Comparison of ENCODE assay signal across 2 cellular contexts in the genomic region with DNA sequence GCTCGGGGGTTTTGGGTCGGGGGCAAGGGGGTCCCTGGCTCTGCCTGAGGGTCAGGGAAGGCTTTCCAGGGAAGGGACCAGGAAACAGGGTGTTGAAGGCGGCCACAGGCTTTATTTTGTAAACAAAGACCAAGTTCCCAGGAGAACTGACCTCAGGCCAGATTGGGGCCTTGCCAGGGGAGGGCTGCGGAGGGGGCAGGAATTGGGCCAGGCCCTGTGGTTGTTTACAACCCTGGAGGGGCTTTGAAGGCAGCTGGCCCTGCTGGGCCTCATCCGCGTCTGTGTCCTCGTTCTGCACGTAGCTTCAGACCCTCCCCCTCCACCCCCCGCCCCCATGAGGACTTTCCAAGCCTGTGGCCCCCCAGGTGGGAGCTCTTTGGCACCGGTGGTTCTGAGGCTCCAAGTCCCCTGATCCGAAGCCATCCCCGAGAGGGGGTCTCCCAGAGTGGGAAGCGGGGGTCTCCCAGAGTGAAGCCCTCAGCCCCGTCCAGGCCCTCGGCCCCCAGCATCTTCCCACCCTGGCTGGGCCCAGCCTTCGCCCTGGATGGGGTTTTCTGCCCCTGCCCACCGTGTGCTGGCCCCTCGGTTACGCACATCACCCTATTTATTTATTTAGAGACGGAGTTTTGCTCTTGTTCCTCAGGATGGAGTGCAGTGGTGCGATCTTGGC.
TF ChIP-seq lines count a peak whose summit lies in the region.

No MANE protein-coding gene starts in this region.

TF ChIP-seq in IMR-90, 13 proteins besides CTCF, POLR2A, EP300 and RAD21:
- TF ChIP-seq, protein P1, sequence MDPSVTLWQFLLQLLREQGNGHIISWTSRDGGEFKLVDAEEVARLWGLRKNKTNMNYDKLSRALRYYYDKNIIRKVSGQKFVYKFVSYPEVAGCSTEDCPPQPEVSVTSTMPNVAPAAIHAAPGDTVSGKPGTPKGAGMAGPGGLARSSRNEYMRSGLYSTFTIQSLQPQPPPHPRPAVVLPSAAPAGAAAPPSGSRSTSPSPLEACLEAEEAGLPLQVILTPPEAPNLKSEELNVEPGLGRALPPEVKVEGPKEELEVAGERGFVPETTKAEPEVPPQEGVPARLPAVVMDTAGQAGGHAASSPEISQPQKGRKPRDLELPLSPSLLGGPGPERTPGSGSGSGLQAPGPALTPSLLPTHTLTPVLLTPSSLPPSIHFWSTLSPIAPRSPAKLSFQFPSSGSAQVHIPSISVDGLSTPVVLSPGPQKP (IDR thresholded peaks at IDR 0.05; ENCODE audit: borderline replicate concordance, low read depth, low read length), result no peak
- TF ChIP-seq NFE2L2 (IDR thresholded peaks at IDR 0.05; ENCODE audit: low read depth, low read length), result no peak
- TF ChIP-seq MAZ (IDR thresholded peaks at IDR 0.05; ENCODE audit: borderline replicate concordance, low read depth, low read length), result no peak; the same call in 1 of the 2 replicates
TF ChIP-seq in IMR-90: peak in this region for 0.

TF ChIP-seq in HepG2, 621 proteins besides CTCF, POLR2A, EP300 and RAD21 (continues in another document):
- TF ChIP-seq SOX13 (IDR thresholded peaks at IDR 0.05) (no peak), SOX13 (CRISPR knock-in tag; conservative IDR thresholded peaks at IDR 0.05 in 1 of 2, IDR thresholded peaks at IDR 0.05 in 1 of 2) (peak in 1 of 2 experiments; percentile 46; a peak in 1 of 4 replicates), AHR (CRISPR knock-in tag; IDR thresholded peaks at IDR 0.05) (0 out of 2 replicates have a peak, but pooled peaks have one; percentile 41), ARNTL (CRISPR knock-in tag; IDR thresholded peaks at IDR 0.05) (no peak), ZNF430 (CRISPR knock-in tag; IDR thresholded peaks at IDR 0.05) (peak; percentile 40; the same call in 1 of the 2 replicates), HNRNPLL (IDR thresholded peaks at IDR 0.05; ENCODE audit: low read depth, low read length, poor library complexity, severe bottlenecking) (no peak), KLF12 (CRISPR knock-in tag; IDR thresholded peaks at IDR 0.05; ENCODE audit: borderline replicate concordance) (no peak), RXRA (CRISPR knock-in tag; IDR thresholded peaks at IDR 0.05) (peak; percentile 47; the same call in 1 of the 2 replicates), PITX1 (CRISPR knock-in tag; IDR thresholded peaks at IDR 0.05) (peak; percentile 83), PHB2 (IDR thresholded peaks at IDR 0.05; ENCODE audit: partially characterized antibody) (no peak), RXRB (CRISPR knock-in tag; IDR thresholded peaks at IDR 0.05; ENCODE audit: borderline replicate concordance) (peak; percentile 91), SIN3A (IDR thresholded peaks at IDR 0.05; ENCODE audit: borderline replicate concordance, low read depth, low read length) (0 out of 2 replicates have a peak, but pooled peaks have one; percentile 65), SOX5 (CRISPR knock-in tag; IDR thresholded peaks at IDR 0.05; ENCODE audit: borderline replicate concordance) (peak; percentile 77), SAP130 (CRISPR knock-in tag; IDR thresholded peaks at IDR 0.05; ENCODE audit: low read depth) (peak; percentile 81), ZBTB7B (CRISPR knock-in tag; IDR thresholded peaks at IDR 0.05) (peak; percentile 70; the same call in 1 of the 2 replicates), TRIM24 (CRISPR knock-in tag; IDR thresholded peaks at IDR 0.05) (no peak), LCORL (IDR thresholded peaks at IDR 0.05) (no peak), LCORL (CRISPR knock-in tag; IDR thresholded peaks at IDR 0.05) (peak; percentile 99), RBFOX2 (IDR thresholded peaks at IDR 0.05; ENCODE audit: low read depth, low read length) (no peak), ZNF749 (CRISPR knock-in tag; IDR thresholded peaks at IDR 0.05; ENCODE audit: borderline replicate concordance) (no peak), ZBTB7A (CRISPR knock-in tag; IDR thresholded peaks at IDR 0.05) (peak; percentile 83; the same call in 1 of the 2 replicates), EHMT2 (IDR thresholded peaks at IDR 0.05; ENCODE audit: borderline replicate concordance, low read depth, low read length) (no peak), ZMYM3 (CRISPR knock-in tag; IDR thresholded peaks at IDR 0.05) (peak; percentile 63; the same call in 1 of the 2 replicates), PHF21A (CRISPR knock-in tag; IDR thresholded peaks at IDR 0.05) (peak; percentile 62), KAT8 (CRISPR knock-in tag; IDR thresholded peaks at IDR 0.05) (0 out of 2 replicates have a peak, but pooled peaks have one; percentile 40), FLYWCH1 (CRISPR knock-in tag; IDR thresholded peaks at IDR 0.05) (no peak), POLR2AphosphoS2 (IDR thresholded peaks at IDR 0.05; ENCODE audit: low read depth, low read length) (no peak), GABPA (IDR thresholded peaks at IDR 0.05; ENCODE audit: low read depth, low read length) (no peak), GABPA (CRISPR knock-in tag; IDR thresholded peaks at IDR 0.05; ENCODE audit: low read depth) (peak; percentile 40; the same call in 1 of the 2 replicates)
- TF ChIP-seq, protein P2, sequence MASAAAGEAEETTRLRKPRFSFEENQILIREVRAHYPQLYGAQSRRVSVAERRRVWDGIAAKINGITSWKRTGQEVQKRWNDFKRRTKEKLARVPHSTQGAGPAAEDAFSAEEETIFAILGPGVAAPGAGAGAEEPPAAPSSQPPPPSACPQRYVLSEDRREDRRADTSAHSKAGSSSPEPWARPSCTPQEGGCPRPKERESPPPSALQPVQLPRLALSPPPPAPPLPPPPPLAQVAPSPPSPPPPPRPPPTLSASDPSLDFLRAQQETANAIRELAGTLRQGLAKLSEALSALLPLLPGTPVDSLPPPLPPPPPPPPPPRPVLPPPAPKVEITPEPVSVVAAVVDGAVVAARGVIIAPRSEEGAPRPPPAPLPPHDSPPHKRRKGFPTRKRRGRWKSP (CRISPR knock-in tag; IDR thresholded peaks at IDR 0.05), result no peak
- TF ChIP-seq, protein P3, sequence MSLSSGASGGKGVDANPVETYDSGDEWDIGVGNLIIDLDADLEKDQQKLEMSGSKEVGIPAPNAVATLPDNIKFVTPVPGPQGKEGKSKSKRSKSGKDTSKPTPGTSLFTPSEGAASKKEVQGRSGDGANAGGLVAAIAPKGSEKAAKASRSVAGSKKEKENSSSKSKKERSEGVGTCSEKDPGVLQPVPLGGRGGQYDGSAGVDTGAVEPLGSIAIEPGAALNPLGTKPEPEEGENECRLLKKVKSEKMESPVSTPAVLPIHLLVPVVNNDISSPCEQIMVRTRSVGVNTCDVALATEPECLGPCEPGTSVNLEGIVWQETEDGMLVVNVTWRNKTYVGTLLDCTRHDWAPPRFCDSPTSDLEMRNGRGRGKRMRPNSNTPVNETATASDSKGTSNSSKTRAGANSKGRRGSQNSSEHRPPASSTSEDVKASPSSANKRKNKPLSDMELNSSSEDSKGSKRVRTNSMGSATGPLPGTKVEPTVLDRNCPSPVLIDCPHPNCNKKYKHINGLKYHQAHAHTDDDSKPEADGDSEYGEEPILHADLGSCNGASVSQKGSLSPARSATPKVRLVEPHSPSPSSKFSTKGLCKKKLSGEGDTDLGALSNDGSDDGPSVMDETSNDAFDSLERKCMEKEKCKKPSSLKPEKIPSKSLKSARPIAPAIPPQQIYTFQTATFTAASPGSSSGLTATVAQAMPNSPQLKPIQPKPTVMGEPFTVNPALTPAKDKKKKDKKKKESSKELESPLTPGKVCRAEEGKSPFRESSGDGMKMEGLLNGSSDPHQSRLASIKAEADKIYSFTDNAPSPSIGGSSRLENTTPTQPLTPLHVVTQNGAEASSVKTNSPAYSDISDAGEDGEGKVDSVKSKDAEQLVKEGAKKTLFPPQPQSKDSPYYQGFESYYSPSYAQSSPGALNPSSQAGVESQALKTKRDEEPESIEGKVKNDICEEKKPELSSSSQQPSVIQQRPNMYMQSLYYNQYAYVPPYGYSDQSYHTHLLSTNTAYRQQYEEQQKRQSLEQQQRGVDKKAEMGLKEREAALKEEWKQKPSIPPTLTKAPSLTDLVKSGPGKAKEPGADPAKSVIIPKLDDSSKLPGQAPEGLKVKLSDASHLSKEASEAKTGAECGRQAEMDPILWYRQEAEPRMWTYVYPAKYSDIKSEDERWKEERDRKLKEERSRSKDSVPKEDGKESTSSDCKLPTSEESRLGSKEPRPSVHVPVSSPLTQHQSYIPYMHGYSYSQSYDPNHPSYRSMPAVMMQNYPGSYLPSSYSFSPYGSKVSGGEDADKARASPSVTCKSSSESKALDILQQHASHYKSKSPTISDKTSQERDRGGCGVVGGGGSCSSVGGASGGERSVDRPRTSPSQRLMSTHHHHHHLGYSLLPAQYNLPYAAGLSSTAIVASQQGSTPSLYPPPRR (CRISPR knock-in tag; IDR thresholded peaks at IDR 0.05; ENCODE audit: borderline replicate concordance), result peak; percentile 61; the same call in 1 of the 2 replicates
- TF ChIP-seq, protein P4, sequence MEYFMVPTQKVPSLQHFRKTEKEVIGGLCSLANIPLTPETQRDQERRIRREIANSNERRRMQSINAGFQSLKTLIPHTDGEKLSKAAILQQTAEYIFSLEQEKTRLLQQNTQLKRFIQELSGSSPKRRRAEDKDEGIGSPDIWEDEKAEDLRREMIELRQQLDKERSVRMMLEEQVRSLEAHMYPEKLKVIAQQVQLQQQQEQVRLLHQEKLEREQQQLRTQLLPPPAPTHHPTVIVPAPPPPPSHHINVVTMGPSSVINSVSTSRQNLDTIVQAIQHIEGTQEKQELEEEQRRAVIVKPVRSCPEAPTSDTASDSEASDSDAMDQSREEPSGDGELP (IDR thresholded peaks at IDR 0.05; ENCODE audit: borderline replicate concordance, low read depth), result peak; percentile 84; the same call in 1 of the 2 replicates
- TF ChIP-seq, protein P5, sequence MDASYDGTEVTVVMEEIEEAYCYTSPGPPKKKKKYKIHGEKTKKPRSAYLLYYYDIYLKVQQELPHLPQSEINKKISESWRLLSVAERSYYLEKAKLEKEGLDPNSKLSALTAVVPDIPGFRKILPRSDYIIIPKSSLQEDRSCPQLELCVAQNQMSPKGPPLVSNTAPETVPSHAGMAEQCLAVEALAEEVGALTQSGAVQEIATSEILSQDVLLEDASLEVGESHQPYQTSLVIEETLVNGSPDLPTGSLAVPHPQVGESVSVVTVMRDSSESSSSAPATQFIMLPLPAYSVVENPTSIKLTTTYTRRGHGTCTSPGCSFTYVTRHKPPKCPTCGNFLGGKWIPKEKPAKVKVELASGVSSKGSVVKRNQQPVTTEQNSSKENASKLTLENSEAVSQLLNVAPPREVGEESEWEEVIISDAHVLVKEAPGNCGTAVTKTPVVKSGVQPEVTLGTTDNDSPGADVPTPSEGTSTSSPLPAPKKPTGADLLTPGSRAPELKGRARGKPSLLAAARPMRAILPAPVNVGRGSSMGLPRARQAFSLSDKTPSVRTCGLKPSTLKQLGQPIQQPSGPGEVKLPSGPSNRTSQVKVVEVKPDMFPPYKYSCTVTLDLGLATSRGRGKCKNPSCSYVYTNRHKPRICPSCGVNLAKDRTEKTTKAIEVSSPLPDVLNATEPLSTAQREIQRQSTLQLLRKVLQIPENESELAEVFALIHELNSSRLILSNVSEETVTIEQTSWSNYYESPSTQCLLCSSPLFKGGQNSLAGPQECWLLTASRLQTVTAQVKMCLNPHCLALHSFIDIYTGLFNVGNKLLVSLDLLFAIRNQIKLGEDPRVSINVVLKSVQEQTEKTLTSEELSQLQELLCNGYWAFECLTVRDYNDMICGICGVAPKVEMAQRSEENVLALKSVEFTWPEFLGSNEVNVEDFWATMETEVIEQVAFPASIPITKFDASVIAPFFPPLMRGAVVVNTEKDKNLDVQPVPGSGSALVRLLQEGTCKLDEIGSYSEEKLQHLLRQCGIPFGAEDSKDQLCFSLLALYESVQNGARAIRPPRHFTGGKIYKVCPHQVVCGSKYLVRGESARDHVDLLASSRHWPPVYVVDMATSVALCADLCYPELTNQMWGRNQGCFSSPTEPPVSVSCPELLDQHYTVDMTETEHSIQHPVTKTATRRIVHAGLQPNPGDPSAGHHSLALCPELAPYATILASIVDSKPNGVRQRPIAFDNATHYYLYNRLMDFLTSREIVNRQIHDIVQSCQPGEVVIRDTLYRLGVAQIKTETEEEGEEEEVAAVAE (CRISPR knock-in tag; IDR thresholded peaks at IDR 0.05; ENCODE audit: borderline replicate concordance), result no peak; the same call in 1 of the 2 replicates
- TF ChIP-seq, protein P6, sequence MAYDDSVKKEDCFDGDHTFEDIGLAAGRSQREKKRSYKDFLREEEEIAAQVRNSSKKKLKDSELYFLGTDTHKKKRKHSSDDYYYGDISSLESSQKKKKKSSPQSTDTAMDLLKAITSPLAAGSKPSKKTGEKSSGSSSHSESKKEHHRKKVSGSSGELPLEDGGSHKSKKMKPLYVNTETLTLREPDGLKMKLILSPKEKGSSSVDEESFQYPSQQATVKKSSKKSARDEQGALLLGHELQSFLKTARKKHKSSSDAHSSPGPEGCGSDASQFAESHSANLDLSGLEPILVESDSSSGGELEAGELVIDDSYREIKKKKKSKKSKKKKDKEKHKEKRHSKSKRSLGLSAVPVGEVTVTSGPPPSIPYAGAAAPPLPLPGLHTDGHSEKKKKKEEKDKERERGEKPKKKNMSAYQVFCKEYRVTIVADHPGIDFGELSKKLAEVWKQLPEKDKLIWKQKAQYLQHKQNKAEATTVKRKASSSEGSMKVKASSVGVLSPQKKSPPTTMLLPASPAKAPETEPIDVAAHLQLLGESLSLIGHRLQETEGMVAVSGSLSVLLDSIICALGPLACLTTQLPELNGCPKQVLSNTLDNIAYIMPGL (CRISPR knock-in tag; IDR thresholded peaks at IDR 0.05; ENCODE audit: borderline replicate concordance in 1 of 2, low read depth in 1 of 2), result no peak
- TF ChIP-seq, protein P7, sequence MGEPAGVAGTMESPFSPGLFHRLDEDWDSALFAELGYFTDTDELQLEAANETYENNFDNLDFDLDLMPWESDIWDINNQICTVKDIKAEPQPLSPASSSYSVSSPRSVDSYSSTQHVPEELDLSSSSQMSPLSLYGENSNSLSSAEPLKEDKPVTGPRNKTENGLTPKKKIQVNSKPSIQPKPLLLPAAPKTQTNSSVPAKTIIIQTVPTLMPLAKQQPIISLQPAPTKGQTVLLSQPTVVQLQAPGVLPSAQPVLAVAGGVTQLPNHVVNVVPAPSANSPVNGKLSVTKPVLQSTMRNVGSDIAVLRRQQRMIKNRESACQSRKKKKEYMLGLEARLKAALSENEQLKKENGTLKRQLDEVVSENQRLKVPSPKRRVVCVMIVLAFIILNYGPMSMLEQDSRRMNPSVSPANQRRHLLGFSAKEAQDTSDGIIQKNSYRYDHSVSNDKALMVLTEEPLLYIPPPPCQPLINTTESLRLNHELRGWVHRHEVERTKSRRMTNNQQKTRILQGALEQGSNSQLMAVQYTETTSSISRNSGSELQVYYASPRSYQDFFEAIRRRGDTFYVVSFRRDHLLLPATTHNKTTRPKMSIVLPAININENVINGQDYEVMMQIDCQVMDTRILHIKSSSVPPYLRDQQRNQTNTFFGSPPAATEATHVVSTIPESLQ (CRISPR knock-in tag; conservative IDR thresholded peaks at IDR 0.05), result 0 out of 2 replicates have a peak, but pooled peaks have one; percentile 63
- TF ChIP-seq, protein P8, sequence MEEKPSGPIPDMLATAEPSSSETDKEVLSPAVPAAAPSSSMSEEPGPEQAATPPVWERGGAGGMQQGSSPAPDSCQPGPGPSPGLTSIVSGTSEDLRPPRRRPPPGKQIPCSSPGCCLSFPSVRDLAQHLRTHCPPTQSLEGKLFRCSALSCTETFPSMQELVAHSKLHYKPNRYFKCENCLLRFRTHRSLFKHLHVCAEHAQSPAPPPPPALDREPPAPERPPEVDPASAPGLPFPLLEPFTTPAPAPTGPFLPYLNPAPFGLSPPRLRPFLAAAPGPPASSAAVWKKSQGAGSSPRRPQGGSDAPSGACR (CRISPR knock-in tag; IDR thresholded peaks at IDR 0.05), result 0 out of 2 replicates have a peak, but pooled peaks have one; percentile 35
